In genomic region chr2:53786371-53787254, GRCh38 we compare ENCODE assay signal across 1 cellular context.
TF ChIP-seq lines count a peak whose summit lies in the region.

Gene ASB3 (minus strand): TSS chr2:53786953. CDS start chr2:53765572, 21,381 bp downstream.
Gene ERLEC1 (plus strand): TSS chr2:53787044. CDS start chr2:53787211, 167 bp downstream.

TF ChIP-seq in K562, 482 proteins besides CTCF, POLR2A, EP300 and RAD21 (continued from another document and continues in another):
- TF ChIP-seq CHD7 (IDR thresholded peaks at IDR 0.05; ENCODE audit: low read depth, low read length) (no peak), STAT5B (CRISPR knock-in tag; IDR thresholded peaks at IDR 0.05) (no peak), GTF3C2 (IDR thresholded peaks at IDR 0.05; ENCODE audit: borderline replicate concordance, extremely low read depth, insufficient read length) (no peak), GABPB2 (CRISPR knock-in tag; conservative IDR thresholded peaks at IDR 0.05) (no peak), CBX3 (IDR thresholded peaks at IDR 0.05; ENCODE audit: borderline replicate concordance in 1 of 2, low read length in 2 of 2) (no peak), XRCC5 (IDR thresholded peaks at IDR 0.05; ENCODE audit: low read depth, low read length) (peak; percentile 72; the same call in 1 of the 2 replicates), THRAP3 (IDR thresholded peaks at IDR 0.05; ENCODE audit: borderline replicate concordance) (no peak), ZNF311 (CRISPR knock-in tag; IDR thresholded peaks at IDR 0.05) (no peak), ZNF77 (CRISPR knock-in tag; IDR thresholded peaks at IDR 0.05) (no peak), CHD2 (IDR thresholded peaks at IDR 0.05; ENCODE audit: low read depth, low read length) (no peak), TAL1 (IDR thresholded peaks at IDR 0.05) (no peak), LARP7 (IDR thresholded peaks at IDR 0.05) (no peak), ZNF316 (IDR thresholded peaks at IDR 0.05) (no peak), ERF (CRISPR knock-in tag; IDR thresholded peaks at IDR 0.05) (no peak), GATA2 (CRISPR knock-in tag; IDR thresholded peaks at IDR 0.05) (0 out of 2 replicates have a peak, but pooled peaks have one; percentile 9), MEF2D (tag; conservative IDR thresholded peaks at IDR 0.05; ENCODE audit: low read depth) (no peak), DNMT1 (IDR thresholded peaks at IDR 0.05) (no peak), STAG1 (CRISPR knock-in tag; IDR thresholded peaks at IDR 0.05; ENCODE audit: borderline replicate concordance) (no peak), ATF4 (CRISPR knock-in tag; IDR thresholded peaks at IDR 0.05) (no peak), GMEB1 (CRISPR knock-in tag; IDR thresholded peaks at IDR 0.05) (peak; percentile 73), NUFIP1 (IDR thresholded peaks at IDR 0.05; ENCODE audit: partially characterized antibody) (no peak), SMAD2 (IDR thresholded peaks at IDR 0.05; ENCODE audit: low read depth, low read length) (no peak), CEBPB (tag; IDR thresholded peaks at IDR 0.05) (no peak), PHTF2 (CRISPR knock-in tag; IDR thresholded peaks at IDR 0.05) (no peak), ZNF79 (CRISPR knock-in tag; IDR thresholded peaks at IDR 0.05; ENCODE audit: low read depth) (no peak), ZKSCAN8 (CRISPR knock-in tag; IDR thresholded peaks at IDR 0.05) (no peak), WHSC1 (IDR thresholded peaks at IDR 0.05; ENCODE audit: low read length) (no peak), CSDE1 (IDR thresholded peaks at IDR 0.05) (no peak), ZZZ3 (IDR thresholded peaks at IDR 0.05) (no peak), ZNF274 (IDR thresholded peaks at IDR 0.05; ENCODE audit: borderline replicate concordance, low read depth, low read length) (no peak), HLTF (IDR thresholded peaks at IDR 0.05) (peak; percentile 89), ZNF24 (IDR thresholded peaks at IDR 0.05) (no peak), E2F1 (CRISPR knock-in tag; IDR thresholded peaks at IDR 0.05) (no peak), PHB2 (IDR thresholded peaks at IDR 0.05; ENCODE audit: low read depth) (no peak), NR0B1 (IDR thresholded peaks at IDR 0.05; ENCODE audit: partially characterized antibody) (no peak), ZNF134 (CRISPR knock-in tag; conservative IDR thresholded peaks at IDR 0.05) (no peak), L3MBTL2 (IDR thresholded peaks at IDR 0.05) (peak; percentile 53; the same call in 1 of the 2 replicates), ZNF561 (CRISPR knock-in tag; conservative IDR thresholded peaks at IDR 0.05) (no peak), ZBTB7A (IDR thresholded peaks at IDR 0.05; ENCODE audit: borderline replicate concordance, control insufficient read depth, low read depth, low read length) (peak; percentile 97), HINFP (tag; conservative IDR thresholded peaks at IDR 0.05; ENCODE audit: low read depth) (no peak), GATAD2A (IDR thresholded peaks at IDR 0.05) (0 out of 2 replicates have a peak, but pooled peaks have one; percentile 78)
